In the genomic region with DNA sequence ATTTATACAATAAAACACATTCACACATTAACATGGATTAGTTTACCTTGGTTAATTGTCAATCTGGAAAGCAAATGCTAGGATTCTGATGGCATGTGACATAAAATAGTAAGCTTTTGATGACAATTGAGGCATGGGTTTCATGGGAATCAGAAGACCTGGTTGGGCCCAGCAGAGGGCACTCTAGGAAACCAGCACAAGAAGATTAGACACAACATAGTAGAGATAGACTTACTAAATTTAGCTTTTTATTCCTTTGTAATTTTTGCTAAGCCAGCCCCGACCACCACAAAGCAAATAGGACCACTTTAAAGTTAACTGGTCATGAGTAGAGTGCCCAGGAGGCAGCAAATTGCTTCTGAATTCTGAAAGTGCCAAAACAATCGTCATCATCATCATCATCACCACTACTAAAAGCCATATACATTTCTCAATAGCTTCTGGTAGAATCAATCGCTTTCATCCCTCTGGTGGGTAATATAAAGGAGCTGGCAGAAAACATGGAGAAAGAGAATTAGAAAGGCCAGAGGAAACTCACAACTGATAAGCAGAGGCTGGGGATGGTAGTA, we compare ENCODE assay signal across 8 cellular contexts.
A peak's percentile ranks its signal among the peaks of the same experiment; 100 is the strongest.
DNase-seq lines count a peak whose midpoint lies in the region; ATAC-seq and TF ChIP-seq lines count a peak whose summit lies in the region.

No MANE protein-coding gene starts in this region.

- ATAC-seq in HG03139 (IDR thresholded peaks at IDR 0.05; ENCODE audit: unreplicated experiment), result no peak

- no peaks in the 10 kb centered on the region for H3K9me3 Mint-ChIP-seq in endodermal cell
- H3K9me3 Mint-ChIP-seq in nephron, result no peaks in the 10 kb centered on the region

- TF ChIP-seq EP300 in SK-N-SH (IDR thresholded peaks at IDR 0.05; ENCODE audit: borderline replicate concordance in 1 of 2, low read depth in 1 of 2, low read length in 1 of 2), result no peak

- no peak overlapping the region for H3K4me3 Mint-ChIP-seq in endodermal cell
- no peak overlapping the region for H3K4me3 Mint-ChIP-seq in nephron

- peak; percentile 57 for TF ChIP-seq CTCF in SK-N-SH (IDR thresholded peaks at IDR 0.05)
- peak; percentile 77 for TF ChIP-seq CTCF in endodermal cell (conservative IDR thresholded peaks at IDR 0.05)
- TF ChIP-seq CTCF in nephron (IDR thresholded peaks at IDR 0.05; ENCODE audit: unreplicated experiment in 3 of 3), result peak in 1 of 3 experiments; percentile 19

- H3K36me3 ChIP-seq in SK-N-SH (replicated peaks in 1 of 2; ENCODE audit: control insufficient read depth in 1 of 2, insufficient read depth in 2 of 2, low read length in 1 of 2), result no peaks in the 10 kb centered on the region
- no peaks in the 10 kb centered on the region for H3K36me3 ChIP-seq in endodermal cell (ENCODE audit: control insufficient read depth, insufficient read depth, low read length)

- WGBS in SK-N-SH (ENCODE audit: low lambda C conversion rate), result 78% methylated on average over 3 of the region's 3 CpGs
- 94 to 100% methylated on average over 1 to 3 of the region's 3 CpGs for WGBS in endodermal cell (ENCODE audit: insufficient coverage in 1 of 2, insufficient read length in 1 of 2), 2 experiments

- H3K36me3 Mint-ChIP-seq in endodermal cell (ENCODE audit: low read depth) (no peaks in the 10 kb centered on the region), nephron (ENCODE audit: low read depth) (no peaks in the 10 kb centered on the region)

- peak; percentile 45 for TF ChIP-seq RAD21 in SK-N-SH (IDR thresholded peaks at IDR 0.05; ENCODE audit: low read length)

- CTCF ChIA-PET in SK-N-SH (lab: Yijun Ruan, JAX), result interaction anchor here (0.6 to 5.3 kb wide), 13 partner anchors 8 to 239 kb away, joined by 3 to 42 read pairs (median 3); a partner anchor contains a TSS

- H3K9me3 ChIP-seq in SK-N-SH, result no peaks in the 10 kb centered on the region
- no peaks in the 10 kb centered on the region for H3K9me3 ChIP-seq in endodermal cell (ENCODE audit: control insufficient read depth, low read length)

- DNase-seq in activated CD8-positive, alpha-beta memory T cell treated with anti-CD3 and anti-CD28 coated beads for 24 hours, result peak; percentile 61
- no peak for DNase-seq in activated CD8-positive, alpha-beta memory T cell treated with anti-CD3 and anti-CD28 coated beads, Interleukin-2, amount 50 U/mL, for 48 hours
- DNase-seq in SK-N-SH, result peak; percentile 16
- DNase-seq in endodermal cell, result peak; percentile 73
- DNase-seq in NCI-H1417 treated with DMSO at 0.1 percent for 48 hours (lab: John Stamatoyannopoulos, UW), result no peak
- no peak for DNase-seq in NOMO-1 treated with dmso at 0.1 percent for 144 hours (lab: John Stamatoyannopoulos, UW; ENCODE audit: unreplicated experiment)

- no peaks in the 10 kb centered on the region for H4K20me1 ChIP-seq in SK-N-SH (ENCODE audit: insufficient read depth)

- no peaks in the 10 kb centered on the region for H3F3A ChIP-seq in SK-N-SH (replicated peaks; ENCODE audit: insufficient read depth)

- no peaks in the 10 kb centered on the region for H3K9me2 ChIP-seq in SK-N-SH

- H3K9ac ChIP-seq in SK-N-SH, result no peak overlapping the region
- no peak overlapping the region for H3K9ac ChIP-seq in endodermal cell (ENCODE audit: extremely low read depth, low read length, poor library complexity, severe bottlenecking)

- H3K27ac Mint-ChIP-seq in endodermal cell (no peak overlapping the region), nephron (peak overlapping the region in 2 of 3 experiments; percentile 58 to 72)

- H2AFZ ChIP-seq in SK-N-SH (ENCODE audit: low read depth), result no peak overlapping the region

- H3K27me3 ChIP-seq in SK-N-SH (ENCODE audit: insufficient read depth) (no peaks in the 10 kb centered on the region), endodermal cell (ENCODE audit: control insufficient read depth, insufficient read depth, low read length, poor library complexity, severe bottlenecking) (no peaks in the 10 kb centered on the region)

- POLR2A ChIA-PET in SK-N-SH (lab: Yijun Ruan, JAX), result no interaction called here

- no peaks in the 10 kb centered on the region for H3K27me3 Mint-ChIP-seq in endodermal cell (ENCODE audit: insufficient read depth)
- no peaks in the 10 kb centered on the region for H3K27me3 Mint-ChIP-seq in nephron (ENCODE audit: low read depth)

- H3K4me1 ChIP-seq in SK-N-SH (ENCODE audit: control insufficient read depth in 1 of 2, insufficient read depth in 2 of 2, low read depth in 1 of 2, low read length in 1 of 2), result peaks cover 0 to 10% of the 10 kb centered on the region in 2 experiments; a peak in 1 of 4 replicates
- H3K4me1 ChIP-seq in endodermal cell (ENCODE audit: control insufficient read depth, insufficient read depth, low read length), result no peaks in the 10 kb centered on the region

- H3K27ac ChIP-seq in SK-N-SH (ENCODE audit: low read depth in 2 of 2, low read length in 1 of 2) (no peak overlapping the region), endodermal cell (ENCODE audit: low read depth, low read length) (no peak overlapping the region)

- H3K4me3 ChIP-seq in SK-N-SH (ENCODE audit: low read depth in 2 of 2, low read length in 1 of 2), result no peak overlapping the region
- no peak overlapping the region for H3K4me3 ChIP-seq in endodermal cell (ENCODE audit: low read length)

- H3K79me2 ChIP-seq in SK-N-SH (ENCODE audit: insufficient read depth), result no peaks in the 10 kb centered on the region

- H3K4me2 ChIP-seq in SK-N-SH, result no peak overlapping the region

- peaks cover 5% of the 10 kb centered on the region for H3K4me1 Mint-ChIP-seq in endodermal cell
- peaks cover 14% of the 10 kb centered on the region for H3K4me1 Mint-ChIP-seq in nephron

TF ChIP-seq in SK-N-SH, 30 proteins besides CTCF, POLR2A, EP300 and RAD21:
- TF ChIP-seq FOXJ3 (CRISPR knock-in tag; IDR thresholded peaks at IDR 0.05), result no peak
- TF ChIP-seq MEF2A (IDR thresholded peaks at IDR 0.05; ENCODE audit: borderline replicate concordance, low read depth), result no peak
- TF ChIP-seq, protein P1, sequence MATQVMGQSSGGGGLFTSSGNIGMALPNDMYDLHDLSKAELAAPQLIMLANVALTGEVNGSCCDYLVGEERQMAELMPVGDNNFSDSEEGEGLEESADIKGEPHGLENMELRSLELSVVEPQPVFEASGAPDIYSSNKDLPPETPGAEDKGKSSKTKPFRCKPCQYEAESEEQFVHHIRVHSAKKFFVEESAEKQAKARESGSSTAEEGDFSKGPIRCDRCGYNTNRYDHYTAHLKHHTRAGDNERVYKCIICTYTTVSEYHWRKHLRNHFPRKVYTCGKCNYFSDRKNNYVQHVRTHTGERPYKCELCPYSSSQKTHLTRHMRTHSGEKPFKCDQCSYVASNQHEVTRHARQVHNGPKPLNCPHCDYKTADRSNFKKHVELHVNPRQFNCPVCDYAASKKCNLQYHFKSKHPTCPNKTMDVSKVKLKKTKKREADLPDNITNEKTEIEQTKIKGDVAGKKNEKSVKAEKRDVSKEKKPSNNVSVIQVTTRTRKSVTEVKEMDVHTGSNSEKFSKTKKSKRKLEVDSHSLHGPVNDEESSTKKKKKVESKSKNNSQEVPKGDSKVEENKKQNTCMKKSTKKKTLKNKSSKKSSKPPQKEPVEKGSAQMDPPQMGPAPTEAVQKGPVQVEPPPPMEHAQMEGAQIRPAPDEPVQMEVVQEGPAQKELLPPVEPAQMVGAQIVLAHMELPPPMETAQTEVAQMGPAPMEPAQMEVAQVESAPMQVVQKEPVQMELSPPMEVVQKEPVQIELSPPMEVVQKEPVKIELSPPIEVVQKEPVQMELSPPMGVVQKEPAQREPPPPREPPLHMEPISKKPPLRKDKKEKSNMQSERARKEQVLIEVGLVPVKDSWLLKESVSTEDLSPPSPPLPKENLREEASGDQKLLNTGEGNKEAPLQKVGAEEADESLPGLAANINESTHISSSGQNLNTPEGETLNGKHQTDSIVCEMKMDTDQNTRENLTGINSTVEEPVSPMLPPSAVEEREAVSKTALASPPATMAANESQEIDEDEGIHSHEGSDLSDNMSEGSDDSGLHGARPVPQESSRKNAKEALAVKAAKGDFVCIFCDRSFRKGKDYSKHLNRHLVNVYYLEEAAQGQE (IDR thresholded peaks at IDR 0.05; ENCODE audit: low read depth, low read length), result no peak
- peak; percentile 46 for TF ChIP-seq SMC3 (IDR thresholded peaks at IDR 0.05; ENCODE audit: low read depth, low read length)
- TF ChIP-seq, protein P2, sequence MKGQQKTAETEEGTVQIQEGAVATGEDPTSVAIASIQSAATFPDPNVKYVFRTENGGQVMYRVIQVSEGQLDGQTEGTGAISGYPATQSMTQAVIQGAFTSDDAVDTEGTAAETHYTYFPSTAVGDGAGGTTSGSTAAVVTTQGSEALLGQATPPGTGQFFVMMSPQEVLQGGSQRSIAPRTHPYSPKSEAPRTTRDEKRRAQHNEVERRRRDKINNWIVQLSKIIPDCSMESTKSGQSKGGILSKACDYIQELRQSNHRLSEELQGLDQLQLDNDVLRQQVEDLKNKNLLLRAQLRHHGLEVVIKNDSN (IDR thresholded peaks at IDR 0.05; ENCODE audit: borderline replicate concordance, low read depth), result no peak
- TF ChIP-seq YY1 (IDR thresholded peaks at IDR 0.05; ENCODE audit: low read depth), result no peak

Comparison
In these comparisons a context has a peak if more than half of its experiments do, and no peak if none do; other contexts are left out.
1. DNase-seq: peak in activated CD8-positive, alpha-beta memory T cell treated with anti-CD3 and anti-CD28 coated beads for 24 hours (single experiment), SK-N-SH (single experiment) and endodermal cell (single experiment); none in activated CD8-positive, alpha-beta memory T cell treated with anti-CD3 and anti-CD28 coated beads, Interleukin-2, amount 50 U/mL, for 48 hours (single experiment), NCI-H1417 treated with DMSO at 0.1 percent for 48 hours (single experiment) and NOMO-1 treated with dmso at 0.1 percent for 144 hours (single experiment).